10 cellular contexts compared by ENCODE assay signal in the genomic region with DNA sequence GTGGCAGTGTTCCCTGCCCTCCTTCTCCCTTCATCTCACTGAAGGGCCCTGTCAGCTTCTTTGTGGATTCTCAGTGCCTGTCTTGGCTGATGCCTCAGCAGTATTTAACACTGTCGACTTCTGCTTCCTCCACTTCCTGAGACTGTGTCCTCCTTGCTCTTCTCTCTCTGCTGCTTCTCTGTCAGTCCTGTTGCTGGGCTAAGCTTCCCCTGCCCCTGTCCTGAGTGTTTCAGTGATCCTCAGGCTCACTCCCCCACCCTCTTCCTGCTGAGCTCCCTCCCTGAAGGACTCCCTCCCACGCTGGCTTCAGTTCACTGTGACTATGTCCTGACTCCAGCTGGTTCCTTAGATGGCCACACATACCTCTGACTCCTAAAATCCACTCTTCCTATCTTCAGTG.
DNase-seq lines count a peak whose midpoint lies in the region; ATAC-seq, FAIRE-seq and TF ChIP-seq lines count a peak whose summit lies in the region.
"Had no signal": no experiment of that assay in that cellular context is flagged by ENCODE, and none has a peak within 500 bp of the region (broad histone marks: within the 10 kb centered on the region; RNA-seq: fewer than 3 reads in every experiment).

No MANE protein-coding gene starts in this region.

- H3K36me3 ChIP-seq in kidney (ENCODE audit: control insufficient read depth in 1 of 2, insufficient read depth in 2 of 2, low read length in 2 of 2) (no peaks in the 10 kb centered on the region), smooth muscle cell (ENCODE audit: low read depth) (no peaks in the 10 kb centered on the region)

- peaks cover 11% of the 10 kb centered on the region for H3F3A ChIP-seq in smooth muscle cell (ENCODE audit: low read depth)

- 22% methylated on average over 2 of the region's 2 CpGs for WGBS in smooth muscle cell (ENCODE audit: low lambda C conversion rate)

- H3K27ac ChIP-seq in kidney (ENCODE audit: low read depth in 2 of 2, low read length in 2 of 2) (peak overlapping the region; percentile 47 to 60), smooth muscle cell (ENCODE audit: low read depth) (peak overlapping the region; percentile 70)

- H3K9ac ChIP-seq in kidney (ENCODE audit: low read length in 2 of 2) (no peak overlapping the region), smooth muscle cell (ENCODE audit: low read depth) (peak overlapping the region; percentile 3)

- H3K9me3 ChIP-seq in kidney (ENCODE audit: control insufficient read depth in 1 of 2, low read length in 2 of 2) (no peaks in the 10 kb centered on the region), smooth muscle cell (replicated peaks; ENCODE audit: low read depth) (no peaks in the 10 kb centered on the region)

- H3K4me3 ChIP-seq in kidney (ENCODE audit: low read length in 2 of 2): no peak overlapping the region
- no peak overlapping the region for H3K4me3 ChIP-seq in smooth muscle cell

- peaks cover 30% of the 10 kb centered on the region for H3K4me1 Mint-ChIP-seq in activated naive CD8-positive, alpha-beta T cell treated with anti-CD3 and anti-CD28 coated beads, Interleukin-2, amount 10 ng/mL, durations not matched to agents 7 days and 5 days

- H3K9me3 Mint-ChIP-seq in activated naive CD8-positive, alpha-beta T cell treated with anti-CD3 and anti-CD28 coated beads, Interleukin-2, amount 10 ng/mL, durations not matched to agents 7 days and 5 days: no peaks in the 10 kb centered on the region

- no peak for FAIRE-seq in kidney (lab: Jason Lieb, UNC)

- H2AFZ ChIP-seq in smooth muscle cell (ENCODE audit: low read depth): peak overlapping the region; percentile 17

- H3K4me2 ChIP-seq in smooth muscle cell: no peak overlapping the region

- TF ChIP-seq CTCF in kidney (IDR thresholded peaks at IDR 0.05; ENCODE audit: borderline replicate concordance, extremely low read depth, insufficient read depth): no peak
- TF ChIP-seq CTCF in smooth muscle cell (IDR thresholded peaks at IDR 0.05; ENCODE audit: borderline replicate concordance, insufficient read depth, poor library complexity, severe bottlenecking): no peak

- intact Hi-C loops in kidney (cut with DNase I): no loop called here

- POLR2A ChIA-PET in activated naive CD8-positive, alpha-beta T cell treated with anti-CD3 and anti-CD28 coated beads, Interleukin-2, amount 10 ng/mL, durations not matched to agents 7 days and 5 days (lab: Charles Lee): interaction anchor here (0.6 to 1.4 kb wide), 5 partner anchors 17 to 72 kb away, joined by 3 to 7 read pairs (median 6); a partner anchor contains a TSS

- no peaks in the 10 kb centered on the region for H3K79me2 ChIP-seq in smooth muscle cell (ENCODE audit: low read depth)

- ATAC-seq in activated naive CD8-positive, alpha-beta T cell treated with anti-CD3 and anti-CD28 coated beads, Interleukin-2, amount 10 ng/mL, durations not matched to agents 7 days and 5 days (ENCODE audit: low read depth): no peak
- ATAC-seq in GM19467 (IDR thresholded peaks at IDR 0.05; ENCODE audit: unreplicated experiment) (no peak), GM21723 (IDR thresholded peaks at IDR 0.05; ENCODE audit: unreplicated experiment) (no peak), HG03432 (IDR thresholded peaks at IDR 0.05; ENCODE audit: unreplicated experiment) (no peak)

- H3K4me3 Mint-ChIP-seq in activated naive CD8-positive, alpha-beta T cell treated with anti-CD3 and anti-CD28 coated beads, Interleukin-2, amount 10 ng/mL, durations not matched to agents 7 days and 5 days: peak overlapping the region; percentile 59

- H3K36me3 Mint-ChIP-seq in activated naive CD8-positive, alpha-beta T cell treated with anti-CD3 and anti-CD28 coated beads, Interleukin-2, amount 10 ng/mL, durations not matched to agents 7 days and 5 days: peaks cover 27% of the 10 kb centered on the region

- no peaks in the 10 kb centered on the region for H3K27me3 ChIP-seq in smooth muscle cell (ENCODE audit: low read depth)

- DNase-seq in Kasumi-1 (lab: John Stamatoyannopoulos, UW): peak; percentile 96 to 98
- no peak for DNase-seq in activated naive CD8-positive, alpha-beta T cell treated with anti-CD3 and anti-CD28 coated beads, Interleukin-2, amount 10 ng/mL, durations not matched to agents 7 days and 5 days
- DNase-seq in kidney: no peak
- no peak for DNase-seq in smooth muscle cell (lab: John Stamatoyannopoulos, UW; ENCODE audit: unreplicated experiment)
- DNase-seq in NCI-H345 treated with DMSO at 0.1 percent for 48 hours (lab: John Stamatoyannopoulos, UW; ENCODE audit: unreplicated experiment): no peak
- DNase-seq: NCI-H446 treated with DMSO at 0.1 percent for 48 hours; stimulated activated naive CD4-positive, alpha-beta T cell treated with Interleukin-2 at 50 U/mL for 16 hours had no signal

- no peaks in the 10 kb centered on the region for H4K20me1 ChIP-seq in smooth muscle cell (ENCODE audit: low read depth)

- H3K27ac Mint-ChIP-seq in activated naive CD8-positive, alpha-beta T cell treated with anti-CD3 and anti-CD28 coated beads, Interleukin-2, amount 10 ng/mL, durations not matched to agents 7 days and 5 days: peak overlapping the region; percentile 85

- H3K4me1 ChIP-seq in kidney (ENCODE audit: control insufficient read depth in 1 of 2, insufficient read depth in 1 of 2, low read depth in 1 of 2, low read length in 2 of 2): peaks cover 0 to 6% of the 10 kb centered on the region in 2 donors
- peaks cover 14% of the 10 kb centered on the region for H3K4me1 ChIP-seq in smooth muscle cell (ENCODE audit: low read depth)

- no peaks in the 10 kb centered on the region for H3K27me3 Mint-ChIP-seq in activated naive CD8-positive, alpha-beta T cell treated with anti-CD3 and anti-CD28 coated beads, Interleukin-2, amount 10 ng/mL, durations not matched to agents 7 days and 5 days

Comparison
In these comparisons a context has a peak if more than half of its experiments do, and no peak if none do; other contexts are left out.
1. DNase-seq: peak in Kasumi-1 (2 of 2); none in activated naive CD8-positive, alpha-beta T cell treated with anti-CD3 and anti-CD28 coated beads, Interleukin-2, amount 10 ng/mL, durations not matched to agents 7 days and 5 days (single experiment), kidney (single experiment), smooth muscle cell (single experiment) and NCI-H345 treated with DMSO at 0.1 percent for 48 hours (single experiment).